Comparison of ENCODE assay signal across 9 cellular contexts in the genomic region with DNA sequence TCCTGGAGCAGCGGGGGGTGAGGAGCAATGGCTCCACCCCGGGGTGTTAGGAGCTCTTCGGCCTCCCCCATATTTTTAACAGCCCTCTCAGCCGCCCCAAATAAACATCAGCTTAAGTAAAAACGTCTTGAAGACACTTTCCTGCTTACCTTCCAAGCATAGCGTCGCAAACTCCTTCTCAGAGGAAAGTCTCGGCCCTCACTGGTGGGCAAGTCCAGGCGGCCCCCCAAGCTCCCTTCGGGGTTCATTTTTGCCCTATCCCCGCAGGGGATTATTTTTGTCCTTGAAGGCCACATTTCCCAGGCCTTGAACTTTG. TPM values are rescaled to one million over a fixed set of nuclear protein-coding genes. Genes with fewer than 3 reads are reported as not detected.
DNase-seq lines count a peak whose midpoint lies in the region; ATAC-seq, FAIRE-seq and TF ChIP-seq lines count a peak whose summit lies in the region.
"Had no signal": no experiment of that assay in that cellular context is flagged by ENCODE, and none has a peak within 500 bp of the region (broad histone marks: within the 10 kb centered on the region; RNA-seq: fewer than 3 reads in every experiment).

No MANE protein-coding gene starts in this region.

- H3K4me3 ChIP-seq in right atrium auricular region: peak overlapping the region; percentile 71 to 79
- peak overlapping the region; percentile 55 for H3K4me3 ChIP-seq in astrocyte (ENCODE audit: insufficient read depth, low read depth, low read length)
- peak overlapping the region; percentile 72 to 87 for H3K4me3 ChIP-seq in aorta (ENCODE audit: low read length in 2 of 2)

- H3K4me3 Mint-ChIP-seq in astrocyte (ENCODE audit: unreplicated experiment): peak overlapping the region; percentile 89

- WGBS in aorta, 2 donors: 11 to 13% methylated on average over 11 of the region's 11 CpGs

- peaks cover 12% of the 10 kb centered on the region for H3K36me3 Mint-ChIP-seq in astrocyte (ENCODE audit: low read depth, unreplicated experiment)

- H3K4me1 ChIP-seq in right atrium auricular region: peaks cover 3 to 74% of the 10 kb centered on the region in 2 donors
- peaks cover 28% of the 10 kb centered on the region for H3K4me1 ChIP-seq in astrocyte (ENCODE audit: insufficient read depth, low read length)
- peaks cover 0 to 2% of the 10 kb centered on the region in 2 donors for H3K4me1 ChIP-seq in aorta (ENCODE audit: control insufficient read depth in 1 of 2, insufficient read depth in 2 of 2, low read length in 2 of 2)

- H3K4me1 Mint-ChIP-seq in astrocyte (ENCODE audit: low read depth, unreplicated experiment): peaks cover 29% of the 10 kb centered on the region

- intact Hi-C loops in cardiac septum (cut with DNase I) (loop anchor here (1.0 to 10.0 kb wide), 3 partner anchors 48 to 323 kb away; a partner anchor contains a TSS), aorta (cut with DNase I) (loop anchor here in 1 of 2 donors (2.0 to 5.0 kb wide), 2 partner anchors 45 to 67 kb away; no protein-coding TSS in a partner anchor)

- no peak for DNase-seq in right atrium auricular region (ENCODE audit: low spot score)
- DNase-seq in cardiac septum (ENCODE audit: low spot score): no peak
- no peak for DNase-seq in astrocyte (ENCODE audit: low read depth)
- peak; percentile 21 for DNase-seq in medulla oblongata (ENCODE audit: extremely low spot score)
- peak; percentile 46 to 63 for DNase-seq in aorta
- DNase-seq in NCI-H774 (lab: John Stamatoyannopoulos, UW): no peak
- no peak for DNase-seq in NOMO-1 treated with dmso at 0.1 percent for 144 hours (lab: John Stamatoyannopoulos, UW; ENCODE audit: unreplicated experiment)

- H3K79me2 ChIP-seq in astrocyte (ENCODE audit: insufficient read depth, low read length): peaks cover 39% of the 10 kb centered on the region

- ATAC-seq in aorta (ENCODE audit: low FRiP score) (no peak), HG03469 (IDR thresholded peaks at IDR 0.05; ENCODE audit: unreplicated experiment) (no peak)

- H2AFZ ChIP-seq in astrocyte (ENCODE audit: low read depth, low read length): no peak overlapping the region

- FAIRE-seq in astrocyte (lab: Jason Lieb, UNC): no peak

- no peak for TF ChIP-seq CTCF in right atrium auricular region (IDR thresholded peaks at IDR 0.05)
- TF ChIP-seq CTCF in astrocyte (IDR thresholded peaks at IDR 0.05; ENCODE audit: insufficient read depth, low read depth, low read length): no peak

- H3K9me3 ChIP-seq in right atrium auricular region: no peaks in the 10 kb centered on the region
- H3K9me3 ChIP-seq in astrocyte (ENCODE audit: insufficient read depth, low read depth, low read length): no peaks in the 10 kb centered on the region
- no peaks in the 10 kb centered on the region for H3K9me3 ChIP-seq in aorta (ENCODE audit: control insufficient read depth, low read length)

- H4K20me1 ChIP-seq in astrocyte (ENCODE audit: insufficient read depth, low read length): peaks cover 34% of the 10 kb centered on the region

- no peaks in the 10 kb centered on the region for H3K27me3 Mint-ChIP-seq in astrocyte (ENCODE audit: low read depth, unreplicated experiment)

- H3K9ac ChIP-seq in astrocyte (ENCODE audit: low read length): peak overlapping the region; percentile 65

- peak overlapping the region; percentile 84 for H3K4me2 ChIP-seq in astrocyte (ENCODE audit: low read length)

- no peak overlapping the region for H3K27ac Mint-ChIP-seq in astrocyte (ENCODE audit: unreplicated experiment)

- H3K27ac ChIP-seq in right atrium auricular region (peak overlapping the region; percentile 92 to 96), astrocyte (ENCODE audit: low read depth, low read length) (no peak overlapping the region), aorta (ENCODE audit: low read depth in 1 of 2, low read length in 2 of 2) (no peak overlapping the region)
- H3K27ac ChIP-seq: epithelial cell of prostate had no signal

- H3K27me3 ChIP-seq in right atrium auricular region (no peaks in the 10 kb centered on the region), astrocyte (ENCODE audit: insufficient read depth, low read length) (no peaks in the 10 kb centered on the region), aorta (ENCODE audit: control insufficient read depth in 1 of 2, insufficient read depth in 2 of 2, low read length in 1 of 2) (no peaks in the 10 kb centered on the region)

- H3K36me3 ChIP-seq in right atrium auricular region: peaks cover 33% of the 10 kb centered on the region
- no peaks in the 10 kb centered on the region for H3K36me3 ChIP-seq in astrocyte (ENCODE audit: insufficient read depth, low read length)
- no peaks in the 10 kb centered on the region for H3K36me3 ChIP-seq in aorta (ENCODE audit: control insufficient read depth in 1 of 2, insufficient read depth in 2 of 2, low read length in 1 of 2)

- H3K9me3 Mint-ChIP-seq in astrocyte (ENCODE audit: unreplicated experiment): no peaks in the 10 kb centered on the region

RNA-seq across cellular contexts. Expression of a gene that starts 0.9 kb away (rescaled TPM):
- total RNA-seq in right atrium auricular region (100 to 1,000 TPM; 127 to 151 TPM), cardiac septum (63.1 TPM), astrocyte (33.8 and 43.5 TPM in 2 replicates), aorta (10 to 100 TPM; 19.3 to 20.7 TPM)
- polyA plus RNA-seq in aorta: 10 to 100 TPM in 1 of 2 donors, 1 to 10 TPM in 1; 7.3 to 14.7 TPM

RNA-seq across cellular contexts. Expression of a gene that starts 41.0 kb away (rescaled TPM):
- total RNA-seq in right atrium auricular region (10 to 100 TPM; 11.6 to 11.8 TPM), cardiac septum (13.8 TPM), astrocyte (29.2 and 31.1 TPM in 2 replicates), aorta (10 to 100 TPM; 11.6 to 19.4 TPM)
- 1 to 10 TPM; 3.6 to 9.9 TPM for polyA plus RNA-seq in aorta

Comparison
In these comparisons a context has a peak if more than half of its experiments do, and no peak if none do; other contexts are left out.
1. DNase-seq: peak in medulla oblongata (single experiment) and aorta (2 of 2); none in right atrium auricular region (single experiment), cardiac septum (single experiment), astrocyte (single experiment), NCI-H774 (single experiment) and NOMO-1 treated with dmso at 0.1 percent for 144 hours (single experiment).
2. H3K27ac ChIP-seq: peak in right atrium auricular region (2 of 2); none in astrocyte (single experiment) and aorta (0 of 2).
3. Peak in every context shown above with its lines, with median percentiles within 50 percentile points of each other: H3K4me3 ChIP-seq.